Comparison of ENCODE assay signal across 1 cellular context in the genomic region with DNA sequence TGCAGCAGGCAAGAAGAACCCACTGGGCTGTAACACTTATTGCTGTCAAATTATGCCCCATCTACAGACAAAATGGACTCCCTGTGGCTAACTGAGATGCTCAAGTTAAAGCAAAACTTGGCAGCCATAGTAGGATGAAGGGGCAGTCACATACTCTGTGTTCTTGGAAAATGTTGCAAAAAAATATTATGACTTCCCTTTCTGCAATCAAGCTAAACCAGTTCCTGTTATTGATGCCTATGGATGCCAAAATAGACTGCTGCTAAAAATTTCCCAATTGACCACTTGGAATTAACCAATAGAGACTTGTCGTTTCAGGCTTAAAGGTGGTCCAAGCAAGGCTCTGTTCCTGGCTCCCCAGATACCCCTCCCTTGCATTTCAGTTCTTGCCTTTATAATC.
TF ChIP-seq lines count a peak whose summit lies in the region.

No MANE protein-coding gene starts in this region.

TF ChIP-seq in IMR-90, 13 proteins besides CTCF, POLR2A, EP300 and RAD21:
- TF ChIP-seq MAZ (IDR thresholded peaks at IDR 0.05; ENCODE audit: borderline replicate concordance, low read depth, low read length): no peak
TF ChIP-seq in IMR-90: peak in this region for 0.
